Comparison of ENCODE assay signal across 28 cellular contexts in the genomic region with DNA sequence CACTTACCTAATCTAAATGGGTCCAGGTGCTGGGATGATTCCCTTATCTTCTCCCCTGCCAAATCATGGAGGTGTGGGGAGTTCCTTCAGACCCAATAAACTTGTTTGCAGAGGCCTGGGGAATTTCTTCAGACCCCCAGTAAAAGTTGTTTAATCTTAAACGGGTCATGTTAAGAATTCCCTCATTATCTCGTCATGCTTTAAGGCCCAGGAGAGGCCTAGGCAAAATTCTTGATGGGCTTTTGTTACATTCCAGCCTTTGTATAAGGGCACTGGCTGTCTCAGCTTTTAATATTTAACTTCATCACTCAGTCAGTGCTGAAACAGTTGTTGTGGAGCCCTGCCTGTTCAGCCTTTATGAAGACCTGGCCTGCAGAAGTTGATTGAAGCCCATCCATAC. TPM values are rescaled to one million over a fixed set of nuclear protein-coding genes. Genes with fewer than 3 reads are reported as not detected.
A peak's percentile ranks its signal among the peaks of the same experiment; 100 is the strongest.
DNase-seq lines count a peak whose midpoint lies in the region; ATAC-seq, FAIRE-seq and TF ChIP-seq lines count a peak whose summit lies in the region.
"Had no signal": no experiment of that assay in that cellular context is flagged by ENCODE, and none has a peak within 500 bp of the region (broad histone marks: within the 10 kb centered on the region; RNA-seq: fewer than 3 reads in every experiment).

No MANE protein-coding gene starts in this region.

- H3K27me3 Mint-ChIP-seq in nephron (ENCODE audit: low read depth), result no peaks in the 10 kb centered on the region

- ATAC-seq in HG02970 (IDR thresholded peaks at IDR 0.05; ENCODE audit: low FRiP score, unreplicated experiment), result no peak
- ATAC-seq: CD8-positive, alpha-beta T cell; PC-3; Right ventricle myocardium inferior; SK-N-SH treated with all-trans-retinoic acid at 6 μM for 48 hours had no signal

- H3K36me3 ChIP-seq in kidney epithelial cell (ENCODE audit: control insufficient read depth, insufficient read depth, low read length), result no peaks in the 10 kb centered on the region
- H3K36me3 ChIP-seq: SJCRH30 had no signal

- peak overlapping the region; percentile 95 to 97 (median 96) for H3K27ac Mint-ChIP-seq in nephron
- H3K27ac Mint-ChIP-seq: B cell; CD8-positive, alpha-beta T cell had no signal

- TF ChIP-seq CTCF in kidney epithelial cell (IDR thresholded peaks at IDR 0.05; ENCODE audit: insufficient read depth, low read length, poor library complexity, severe bottlenecking) (no peak), nephron (IDR thresholded peaks at IDR 0.05; ENCODE audit: unreplicated experiment in 3 of 3) (no peak)

- DNase-seq in RCC 7860 (ENCODE audit: low spot score), result peak; percentile 68
- peak; percentile 43 for DNase-seq in kidney epithelial cell (ENCODE audit: low read depth)
- DNase-seq in activated CD4-positive, alpha-beta T cell treated with anti-CD3 and anti-CD28 coated beads, Interleukin-2, amount 50 U/mL, for 4 hours, result no peak
- DNase-seq in NCI-H2081 treated with DMSO at 0.1 percent for 48 hours (lab: John Stamatoyannopoulos, UW), result no peak
- no peak for DNase-seq in globus pallidus (ENCODE audit: low spot score)
- DNase-seq: Calu3; CD8-positive, alpha-beta T cell; DMS153; DND-41; HCEC 1CT; Karpas-422; NCI-H1092; NCI-H1436; NCI-H187 treated with DMSO at 0.1 percent for 48 hours; NCI-H2107; NCI-H446; NCI-H524 treated with DMSO at 0.1 percent for 48 hours; NCI-H82; NK-92 treated with Interleukin-12 subunit alpha and Interleukin-12 subunit beta, amount 100 ng/mL, for 24 hours; PC-3; SJCRH30 had no signal

- FAIRE-seq in RCC 7860 (lab: Jason Lieb, UNC), result peak; percentile 90
- FAIRE-seq: GM19239, H1 had no signal

- no peaks in the 10 kb centered on the region for H3K36me3 Mint-ChIP-seq in nephron (ENCODE audit: low read depth)
- H3K36me3 Mint-ChIP-seq: CD8-positive, alpha-beta T cell had no signal

- H3K4me1 Mint-ChIP-seq in nephron, result no peaks in the 10 kb centered on the region
- H3K4me1 Mint-ChIP-seq: B cell had no signal

- no peak overlapping the region for H3K4me3 Mint-ChIP-seq in nephron
- H3K4me3 Mint-ChIP-seq: B cell; CD8-positive, alpha-beta T cell had no signal

- H3K4me3 ChIP-seq in kidney epithelial cell (ENCODE audit: low read depth, low read length), result no peak overlapping the region
- H3K4me3 ChIP-seq: SJCRH30 had no signal

- no peaks in the 10 kb centered on the region for H3K9me3 Mint-ChIP-seq in nephron

- H3K27me3 ChIP-seq in kidney epithelial cell (ENCODE audit: control insufficient read depth, insufficient read depth, low read length), result no peaks in the 10 kb centered on the region
- H3K27me3 ChIP-seq: SJCRH30 had no signal

RNA-seq across cellular contexts. Expression of gene SLC35B3, which starts 11.0 kb away (rescaled TPM):
- total RNA-seq in kidney epithelial cell, result 14.0 and 17.5 TPM in 2 replicates

Comparison
In these comparisons a context has a peak if more than half of its experiments do, and no peak if none do; other contexts are left out.
1. DNase-seq: peak in RCC 7860 (single experiment) and kidney epithelial cell (single experiment); none in activated CD4-positive, alpha-beta T cell treated with anti-CD3 and anti-CD28 coated beads, Interleukin-2, amount 50 U/mL, for 4 hours (0 of 2), NCI-H2081 treated with DMSO at 0.1 percent for 48 hours (single experiment) and globus pallidus (single experiment).